8 cellular contexts compared by ENCODE assay signal in the genomic region with DNA sequence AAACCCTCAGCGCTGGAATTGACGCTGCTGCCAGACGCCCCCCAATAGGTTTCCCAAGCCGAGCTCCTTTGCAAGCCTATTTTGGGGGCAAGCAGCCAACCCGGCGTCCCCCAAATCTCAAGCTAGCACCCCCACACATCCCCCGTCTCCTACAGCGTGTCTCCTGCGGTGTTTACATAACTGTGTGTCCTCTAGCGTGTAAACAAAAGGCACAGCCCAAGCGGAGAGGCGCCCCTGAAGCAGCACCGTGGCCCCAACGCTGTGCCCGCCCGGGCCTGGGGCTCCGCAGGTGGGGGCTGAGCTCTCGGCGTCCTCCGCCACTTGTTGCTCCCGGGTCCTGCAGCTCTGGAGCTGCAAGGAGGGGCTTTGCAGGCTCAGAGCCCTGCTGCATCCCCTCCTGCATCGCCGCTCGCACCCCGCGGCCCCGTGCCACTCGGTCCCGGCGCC. TPM values are rescaled to one million over a fixed set of nuclear protein-coding genes. Genes with fewer than 3 reads are reported as not detected.
DNase-seq lines count a peak whose midpoint lies in the region; ATAC-seq and TF ChIP-seq lines count a peak whose summit lies in the region.

No MANE protein-coding gene starts in this region.

- H3K4me1 ChIP-seq in RWPE2 (ENCODE audit: insufficient read depth, poor library complexity, severe bottlenecking) (no peaks in the 10 kb centered on the region), right cardiac atrium (ENCODE audit: control insufficient read depth, insufficient read depth, low read length) (no peaks in the 10 kb centered on the region), gastrocnemius medialis (peaks cover 6 to 13% of the 10 kb centered on the region in 2 donors)

- H3K27ac ChIP-seq in RWPE2 (ENCODE audit: poor library complexity, severe bottlenecking) (no peak overlapping the region), right cardiac atrium (ENCODE audit: low read length) (peak overlapping the region; percentile 7), gastrocnemius medialis (peak overlapping the region; percentile 83 to 87 (median 86))

- intact Hi-C loops in right cardiac atrium (cut with DNase I) (loop anchor here in 3 of 4 donors (5.0 to 10.0 kb wide), 5 partner anchors 160 to 252 kb away; no protein-coding TSS in a partner anchor), gastrocnemius medialis (cut with DNase I; ENCODE audit: low total_unique reads) (loop anchor here (1.0 to 5.0 kb wide), 2 partner anchors 168 to 280 kb away; no protein-coding TSS in a partner anchor)

- peaks cover 79% of the 10 kb centered on the region for H3K27me3 ChIP-seq in RWPE2 (ENCODE audit: insufficient read depth, poor library complexity, severe bottlenecking)
- no peaks in the 10 kb centered on the region for H3K27me3 ChIP-seq in right cardiac atrium (ENCODE audit: control insufficient read depth, insufficient read depth)
- H3K27me3 ChIP-seq in gastrocnemius medialis, result peaks cover 0 to 8% (median 0%) of the 10 kb centered on the region in 3 donors

- TF ChIP-seq POLR2A in gastrocnemius medialis (IDR thresholded peaks at IDR 0.05), result no peak

- in situ Hi-C loops in gastrocnemius medialis (cut with MboI; ENCODE audit: low sequenced_read_pairs in 4 of 4), result loop anchor here in 1 of 4 donors (10.0 kb wide), 1 partner anchor 168 kb away; no protein-coding TSS in a partner anchor

- under 1% methylated on average over 30 of the region's 30 CpGs for WGBS in right cardiac atrium

- H3K36me3 ChIP-seq in RWPE2 (ENCODE audit: low read depth) (no peaks in the 10 kb centered on the region), gastrocnemius medialis (no peaks in the 10 kb centered on the region)

- H3K9me3 ChIP-seq in RWPE2 (ENCODE audit: severe bottlenecking), result no peaks in the 10 kb centered on the region
- H3K9me3 ChIP-seq in right cardiac atrium (ENCODE audit: control insufficient read depth, low read length), result no peaks in the 10 kb centered on the region
- no peaks in the 10 kb centered on the region for H3K9me3 ChIP-seq in gastrocnemius medialis

- ATAC-seq in RWPE2 (ENCODE audit: low read depth) (no peak), right cardiac atrium (no peak), gastrocnemius medialis (no peak), HG03139 (IDR thresholded peaks at IDR 0.05; ENCODE audit: unreplicated experiment) (no peak)

- H3K4me3 ChIP-seq in GM12865 (ENCODE audit: low read depth, low read length) (peak overlapping the region; percentile 20; the same call in 1 of the 2 replicates), RWPE2 (ENCODE audit: severe bottlenecking) (peak overlapping the region; percentile 34), right cardiac atrium (ENCODE audit: low read length) (peak overlapping the region; percentile 47), gastrocnemius medialis (peak overlapping the region; percentile 66 to 75 (median 74))

- TF ChIP-seq CTCF in GM12865 (IDR thresholded peaks at IDR 0.05; ENCODE audit: insufficient read depth, low read depth, low read length, missing control alignments) (no peak), RWPE2 (IDR thresholded peaks at IDR 0.05; ENCODE audit: poor library complexity, severe bottlenecking) (no peak), gastrocnemius medialis (IDR thresholded peaks at IDR 0.05 in 4 of 5, conservative IDR thresholded peaks at IDR 0.05 in 1 of 5) (no peak)

- DNase-seq in GM12865 (ENCODE audit: low read depth), result no peak
- DNase-seq in RWPE2 (ENCODE audit: low spot score), result no peak
- DNase-seq in right cardiac atrium, result no peak
- DNase-seq in gastrocnemius medialis, result no peak
- DNase-seq in SIG-M5 treated with dmso at 0.1 percent for 504 hours (lab: John Stamatoyannopoulos, UW; ENCODE audit: unreplicated experiment), result no peak
- DNase-seq in NCI-H2196 treated with DMSO at 0.1 percent for 48 hours (lab: John Stamatoyannopoulos, UW; ENCODE audit: unreplicated experiment), result no peak
- no peak for DNase-seq in middle frontal gyrus (ENCODE audit: extremely low spot score, low spot score)

RNA-seq across cellular contexts. Expression of a gene that starts 1.6 kb away (rescaled TPM):
- total RNA-seq in right cardiac atrium (10 to 100 TPM; 25.4 to 42.6 (median 35.5) TPM), gastrocnemius medialis (1 to 10 TPM; 1.2 to 2.5 (median 2.2) TPM)
- polyA plus RNA-seq in right cardiac atrium, result 14.8 TPM

Comparison
In these comparisons a context has a peak if more than half of its experiments do, and no peak if none do; other contexts are left out.
1. H3K4me3 ChIP-seq: peak in every context shown above with its lines; median percentile 74 in gastrocnemius medialis; 47 in right cardiac atrium; 34 in RWPE2; 20 in GM12865.
2. RNA of a gene that starts 1.6 kb away (total RNA-seq): 25.4 to 42.6 TPM in right cardiac atrium; 1.2 to 2.5 TPM in gastrocnemius medialis; every median in the first group is over 4 times any median in the second.